Comparison of ENCODE assay signal across 8 cellular contexts in the genomic region with DNA sequence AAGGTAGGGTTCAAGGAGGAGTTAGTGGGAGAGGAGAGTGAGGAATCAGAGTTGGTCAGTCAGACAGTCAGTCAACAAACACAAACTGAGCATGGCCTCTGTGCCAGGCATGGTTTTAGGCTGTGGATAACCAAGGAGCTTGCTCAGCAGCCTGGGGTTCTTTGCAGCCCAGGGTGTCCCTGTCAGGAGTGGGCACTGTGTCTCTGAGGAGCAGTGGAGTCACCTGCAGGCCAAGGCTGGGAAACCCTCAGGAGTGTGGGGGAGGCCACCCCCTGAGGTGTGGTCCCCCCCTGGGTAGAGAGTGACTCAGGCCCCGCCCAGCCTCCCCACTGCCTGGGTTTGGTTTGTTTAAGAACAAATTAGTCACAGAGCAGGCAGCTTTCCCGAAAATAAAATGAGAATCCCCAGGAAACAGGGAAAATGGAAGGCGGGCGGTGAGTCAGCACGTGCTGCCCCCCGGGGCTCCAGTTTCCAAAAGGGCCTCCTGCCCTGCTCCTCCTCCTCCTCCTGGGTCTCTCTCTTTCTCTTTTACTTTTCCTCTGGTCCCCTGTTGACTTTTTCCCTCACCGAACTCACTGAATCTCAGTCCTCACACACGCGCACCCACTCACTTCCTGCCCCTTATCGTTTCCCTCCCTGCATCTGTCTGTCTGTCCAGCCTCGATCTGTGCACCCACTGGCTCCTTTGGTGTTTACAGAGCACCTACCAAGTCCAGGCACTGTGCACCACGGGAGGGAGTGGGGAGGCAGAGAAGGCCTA.
DNase-seq lines count a peak whose midpoint lies in the region; ATAC-seq and TF ChIP-seq lines count a peak whose summit lies in the region.

No MANE protein-coding gene starts in this region.

- TF ChIP-seq CTCF in GM13977 (IDR thresholded peaks at IDR 0.05; ENCODE audit: extremely low read depth, insufficient read depth, missing control alignments) (no peak), astrocyte of the cerebellum (IDR thresholded peaks at IDR 0.05; ENCODE audit: low read depth, low read length, missing control alignments) (no peak)

- H3K4me3 ChIP-seq in astrocyte of the cerebellum (ENCODE audit: low read depth, low read length) = no peak overlapping the region

- in situ Hi-C loops in GM13977 (cut with MboI; ENCODE audit: low pct_unique_long_range_greater_than_20kb, low sequenced_read_pairs, unreplicated experiment) (no loop called here), astrocyte of the cerebellum (cut with HindIII; ENCODE audit: low sequenced_read_pairs) (no loop called here)

- DNase-seq in GM13977 (ENCODE audit: low spot score) (peak; percentile 73), SW480 (ENCODE audit: low spot score) (peak; percentile 53), astrocyte of the cerebellum (ENCODE audit: low read depth) (peak; percentile 86), iPS-NIHi7 (ENCODE audit: extremely low spot score) (peak; percentile 58), NCI-H1694 treated with DMSO at 0.1 percent for 48 hours (lab: John Stamatoyannopoulos, UW) (no peak)
- peak; percentile 44 to 62 for DNase-seq in stimulated activated CD4-positive, alpha-beta T cell treated with anti-CD3 and anti-CD28 coated beads, Interleukin-1b, Interleukin-23, amount 100 ng/mL, for 4 hours (ENCODE audit: low read depth in 2 of 2)

- ATAC-seq in GM19467 (IDR thresholded peaks at IDR 0.05; ENCODE audit: unreplicated experiment) (no peak), GM18873 (IDR thresholded peaks at IDR 0.05; ENCODE audit: low FRiP score, unreplicated experiment) (no peak)
